In the genomic region with DNA sequence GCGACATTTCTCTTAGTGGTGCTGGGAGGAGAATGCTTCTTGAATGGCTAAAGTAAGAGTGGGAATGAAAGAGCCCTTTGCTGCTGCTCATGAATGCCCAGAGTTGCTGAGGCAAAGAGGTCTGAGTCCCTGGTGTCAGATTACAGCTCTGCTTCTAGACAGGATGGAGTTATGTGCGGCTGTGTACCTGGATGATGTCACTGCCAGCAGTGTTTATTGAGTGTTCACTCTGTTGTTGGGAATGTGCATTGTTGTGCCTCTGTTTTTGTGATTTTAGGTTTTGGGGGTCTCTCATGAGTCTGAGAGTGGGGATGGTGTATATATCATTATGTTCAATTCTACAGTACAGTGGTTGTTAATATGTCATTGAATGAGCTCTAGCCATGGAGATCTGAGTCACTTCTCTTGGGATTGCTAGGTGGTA, we compare ENCODE assay signal across 7 cellular contexts. TPM values are rescaled to one million over a fixed set of nuclear protein-coding genes. Genes with fewer than 3 reads are reported as not detected.
DNase-seq lines count a peak whose midpoint lies in the region; ATAC-seq, FAIRE-seq and TF ChIP-seq lines count a peak whose summit lies in the region.

No MANE protein-coding gene starts in this region.

- no peak overlapping the region for H4K8ac ChIP-seq in mesendoderm (ENCODE audit: low read depth, low read length)

- H3K23ac ChIP-seq in mesendoderm (ENCODE audit: low read length), result no peak overlapping the region

- H3K4me1 ChIP-seq in astrocyte (ENCODE audit: insufficient read depth, low read length), result peaks cover 19% of the 10 kb centered on the region
- peaks cover 3% of the 10 kb centered on the region for H3K4me1 ChIP-seq in mesendoderm (ENCODE audit: control insufficient read depth, low read depth, low read length)
- peaks cover 40% of the 10 kb centered on the region for H3K4me1 ChIP-seq in A673 (ENCODE audit: insufficient read depth, low read length, poor library complexity, severe bottlenecking)

- POLR2A ChIA-PET in A673 (lab: Charles Lee; ENCODE audit: low non-redundant PET), result no interaction called here

- H4K20me1 ChIP-seq in astrocyte (ENCODE audit: insufficient read depth, low read length), result peaks cover 11% of the 10 kb centered on the region

- intact Hi-C loops in A673 (cut with micrococcal nuclease; ENCODE audit: unreplicated experiment), result loop anchor here (5.0 to 10.0 kb wide), 3 partner anchors 88 to 503 kb away; a partner anchor contains a TSS

- peak; percentile 59 for DNase-seq in H4 (ENCODE audit: low spot score)
- DNase-seq in NCI-H2107 treated with DMSO at 0.1 percent for 48 hours (lab: John Stamatoyannopoulos, UW; ENCODE audit: unreplicated experiment), result peak; percentile 92
- peak; percentile 65 for DNase-seq in astrocyte (ENCODE audit: low read depth)
- peak; percentile 54 for DNase-seq in mesendoderm
- no peak for DNase-seq in superior temporal gyrus (ENCODE audit: extremely low spot score)
- DNase-seq in A673 (ENCODE audit: low spot score), result no peak

- peak overlapping the region; percentile 68 for H3K27ac Mint-ChIP-seq in astrocyte (ENCODE audit: unreplicated experiment)

- no peak for FAIRE-seq in astrocyte (lab: Jason Lieb, UNC)

- no peak overlapping the region for H2AK5ac ChIP-seq in mesendoderm (ENCODE audit: low read length)

- H3K56ac ChIP-seq in mesendoderm (ENCODE audit: low read length), result no peak overlapping the region

- no CpG with 5 or more reads among the region's 2 CpGs for WGBS in mesendoderm (ENCODE audit: extremely low coverage, insufficient coverage, low lambda C conversion rate)

- H3K9ac ChIP-seq in astrocyte (ENCODE audit: low read length), result no peak overlapping the region
- H3K9ac ChIP-seq in mesendoderm (ENCODE audit: low read length), result no peak overlapping the region

- ATAC-seq in HG03432 (IDR thresholded peaks at IDR 0.05; ENCODE audit: unreplicated experiment), result no peak

- peaks cover 21% of the 10 kb centered on the region for H3K79me1 ChIP-seq in mesendoderm (ENCODE audit: low read length)

- no peaks in the 10 kb centered on the region for H3K27me3 Mint-ChIP-seq in astrocyte (ENCODE audit: low read depth, unreplicated experiment)

- H3K79me2 ChIP-seq in astrocyte (ENCODE audit: insufficient read depth, low read length), result peaks cover 5% of the 10 kb centered on the region
- H3K79me2 ChIP-seq in mesendoderm (ENCODE audit: control insufficient read depth, insufficient read depth, low read length), result peaks cover 34% of the 10 kb centered on the region

- H2BK120ac ChIP-seq in mesendoderm (ENCODE audit: low read depth, low read length), result no peak overlapping the region

- H3K27me3 ChIP-seq in astrocyte (ENCODE audit: insufficient read depth, low read length) (no peaks in the 10 kb centered on the region), mesendoderm (ENCODE audit: insufficient read depth, low read length, poor library complexity) (no peaks in the 10 kb centered on the region), A673 (replicated peaks; ENCODE audit: insufficient read depth, low read depth, low read length, poor library complexity) (no peaks in the 10 kb centered on the region)

- H2BK15ac ChIP-seq in mesendoderm (replicated peaks; ENCODE audit: low read depth), result no peak overlapping the region

- H3K4me1 Mint-ChIP-seq in astrocyte (ENCODE audit: low read depth, unreplicated experiment), result peaks cover 19% of the 10 kb centered on the region

- peaks cover 5% of the 10 kb centered on the region for H3K36me3 Mint-ChIP-seq in astrocyte (ENCODE audit: low read depth, unreplicated experiment)

- H2AFZ ChIP-seq in astrocyte (ENCODE audit: low read depth, low read length), result no peak overlapping the region

- H3K18ac ChIP-seq in mesendoderm (ENCODE audit: low read length), result no peak overlapping the region

- peak overlapping the region; percentile 71 for H3K4me3 Mint-ChIP-seq in astrocyte (ENCODE audit: unreplicated experiment)

- peak overlapping the region; percentile 42 for H3K4me2 ChIP-seq in astrocyte (ENCODE audit: low read length)
- peak overlapping the region; percentile 5 for H3K4me2 ChIP-seq in mesendoderm (ENCODE audit: low read length)

- H3K36me3 ChIP-seq in astrocyte (ENCODE audit: insufficient read depth, low read length) (no peaks in the 10 kb centered on the region), mesendoderm (ENCODE audit: control insufficient read depth, insufficient read depth, low read length) (no peaks in the 10 kb centered on the region), A673 (ENCODE audit: insufficient read depth, low read length, poor library complexity, severe bottlenecking) (no peaks in the 10 kb centered on the region)

- no TSS peak for BruUV-seq in A673 (replicated peaks; lab: Mats Ljungman, UMichigan)

- H3K4ac ChIP-seq in mesendoderm (ENCODE audit: low read depth, low read length), result no peak overlapping the region

- H2BK5ac ChIP-seq in mesendoderm (ENCODE audit: low read length), result no peak overlapping the region

- H3K4me3 ChIP-seq in astrocyte (ENCODE audit: insufficient read depth, low read depth, low read length) (no peak overlapping the region), mesendoderm (ENCODE audit: low read length) (no peak overlapping the region), A673 (ENCODE audit: low read depth, low read length, poor library complexity, severe bottlenecking) (no peak overlapping the region)

- CTCF ChIA-PET in A673 (lab: Charles Lee), result no interaction called here

- H3K27ac ChIP-seq in astrocyte (ENCODE audit: low read depth, low read length) (no peak overlapping the region), mesendoderm (ENCODE audit: low read depth, low read length) (no peak overlapping the region), A673 (ENCODE audit: low read depth, low read length, poor library complexity, severe bottlenecking) (no peak overlapping the region)

- H4K5ac ChIP-seq in mesendoderm (ENCODE audit: low read length), result no peak overlapping the region

- no peaks in the 10 kb centered on the region for H3K9me3 ChIP-seq in astrocyte (ENCODE audit: insufficient read depth, low read depth, low read length)
- H3K9me3 ChIP-seq in A673 (ENCODE audit: low read depth, low read length, poor library complexity, severe bottlenecking), result no peaks in the 10 kb centered on the region

- H3K9me3 Mint-ChIP-seq in astrocyte (ENCODE audit: unreplicated experiment), result no peaks in the 10 kb centered on the region

- TF ChIP-seq CTCF in astrocyte (IDR thresholded peaks at IDR 0.05; ENCODE audit: insufficient read depth, low read depth, low read length), result no peak
- TF ChIP-seq CTCF in A673 (conservative IDR thresholded peaks at IDR 0.05; ENCODE audit: low read depth, low read length), result no peak

RNA-seq across cellular contexts. Expression of a gene that starts 2.7 kb away (rescaled TPM):
- total RNA-seq in H4 (2014; rRNA removed; shearing (Covaris generic)), result 2.3 and 8.3 TPM in 2 replicates
- total RNA-seq in astrocyte (4.9 and 6.3 TPM in 2 replicates), A673 (2021) (6.8 and 8.5 TPM in 2 replicates)
- 9.7 TPM for polyA plus RNA-seq in mesendoderm (2013, experiment 1 of 2)
- 8.9 TPM for polyA plus RNA-seq in mesendoderm (2013, experiment 2 of 2)

Comparison
In these comparisons a context has a peak if more than half of its experiments do, and no peak if none do; other contexts are left out.
1. DNase-seq: peak in H4 (single experiment), NCI-H2107 treated with DMSO at 0.1 percent for 48 hours (single experiment), astrocyte (single experiment) and mesendoderm (single experiment); none in superior temporal gyrus (single experiment) and A673 (single experiment).